In genomic region chr2:15584767-15585469, GRCh38 we compare ENCODE assay signal across 24 cellular contexts. TPM values are rescaled to one million over a fixed set of nuclear protein-coding genes. Genes with fewer than 3 reads are reported as not detected.
DNase-seq lines count a peak whose midpoint lies in the region; ATAC-seq and TF ChIP-seq lines count a peak whose summit lies in the region.
"Had no signal": no experiment of that assay in that cellular context is flagged by ENCODE, and none has a peak within 500 bp of the region (broad histone marks: within the 10 kb centered on the region; RNA-seq: fewer than 3 reads in every experiment).

No MANE protein-coding gene starts in this region.

- peak; percentile 44; the same call in 1 of the 2 replicates for ATAC-seq in IMR-90 (ENCODE audit: low read depth)
- no peak for ATAC-seq in HG02763 (IDR thresholded peaks at IDR 0.05; ENCODE audit: unreplicated experiment)
- ATAC-seq in HG03025 (IDR thresholded peaks at IDR 0.05; ENCODE audit: low FRiP score, unreplicated experiment), result no peak
- ATAC-seq: CD8-positive, alpha-beta T cell; psoas muscle had no signal

- TF ChIP-seq CTCF in IMR-90 (conservative IDR thresholded peaks at IDR 0.05; ENCODE audit: low read depth, low read length), result no peak
- no peak for TF ChIP-seq CTCF in brain microvascular endothelial cell (IDR thresholded peaks at IDR 0.05; ENCODE audit: low read depth, low read length, missing control alignments)

- no peak overlapping the region for H3K23ac ChIP-seq in IMR-90 (ENCODE audit: low read depth, low read length)

- H3K14ac ChIP-seq in IMR-90 (replicated peaks; ENCODE audit: low read depth, low read length), result no peak overlapping the region

- H3K27ac ChIP-seq in IMR-90 (ENCODE audit: insufficient read depth, low read length) (no peak overlapping the region), brain microvascular endothelial cell (no peak overlapping the region)
- H3K27ac ChIP-seq: esophagus squamous epithelium, hepatocyte, HL-60, psoas muscle, SJCRH30, tibial artery, VCaP had no signal

- peaks cover 3% of the 10 kb centered on the region; the same call in 1 of the 2 replicates for H3K27me3 ChIP-seq in IMR-90 (ENCODE audit: control insufficient read depth, insufficient read depth, low read length)
- H3K27me3 ChIP-seq in brain microvascular endothelial cell (replicated peaks), result no peaks in the 10 kb centered on the region
- H3K27me3 ChIP-seq: hepatocyte, SJCRH30 had no signal

- H2AFZ ChIP-seq in IMR-90 (replicated peaks; ENCODE audit: low read length, poor library complexity), result no peak overlapping the region
- H2AFZ ChIP-seq: hepatocyte had no signal

- CTCF ChIA-PET in IMR-90 (lab: Yijun Ruan, JAX), result no interaction called here

- TF ChIP-seq RAD21 in IMR-90 (IDR thresholded peaks at IDR 0.05; ENCODE audit: low read length), result no peak

- TF ChIP-seq POLR2A in IMR-90 (IDR thresholded peaks at IDR 0.05; ENCODE audit: low read depth, low read length), result no peak

- H2AK9ac ChIP-seq in IMR-90 (replicated peaks; ENCODE audit: low read depth, low read length, poor library complexity), result no peak overlapping the region

- POLR2A ChIA-PET in IMR-90 (lab: Charles Lee; ENCODE audit: unreplicated experiment), result no interaction called here

- no peak overlapping the region for H4K91ac ChIP-seq in IMR-90 (ENCODE audit: insufficient read depth, low read depth, low read length)

- H3K4me2 ChIP-seq in IMR-90 (ENCODE audit: low read depth, low read length), result no peak overlapping the region
- H3K4me2 ChIP-seq: hepatocyte had no signal

- H3K9me1 ChIP-seq in IMR-90 (ENCODE audit: insufficient read depth, low read length), result no peaks in the 10 kb centered on the region

- no peaks in the 10 kb centered on the region for H3K36me3 ChIP-seq in IMR-90 (ENCODE audit: control insufficient read depth, insufficient read depth, low read length)
- no peaks in the 10 kb centered on the region for H3K36me3 ChIP-seq in brain microvascular endothelial cell (replicated peaks)
- H3K36me3 ChIP-seq: esophagus squamous epithelium, SJCRH30, tibial artery had no signal

- in situ Hi-C loops in Caki2 (cut with HindIII; ENCODE audit: low pct_unique_long_range_greater_than_20kb, low sequenced_read_pairs) (no loop called here), IMR-90 (cut with MboI; ENCODE audit: low sequenced_read_pairs) (loop anchor here (10.0 to 25.0 kb wide), 3 partner anchors 548 to 1160 kb away; no protein-coding TSS in a partner anchor), brain microvascular endothelial cell (cut with HindIII; ENCODE audit: low pct_ligation_motif_present, low sequenced_read_pairs) (no loop called here)

- DNase-seq in Caki2 (ENCODE audit: low read depth) (peak; percentile 24), IMR-90 (peak; percentile 24), brain microvascular endothelial cell (peak; percentile 20), foreskin melanocyte (peak; percentile 72), SIG-M5 (lab: John Stamatoyannopoulos, UW) (no peak), SKM-1 treated with dmso at 0.1 percent for 144 hours (lab: John Stamatoyannopoulos, UW; ENCODE audit: unreplicated experiment) (no peak)
- DNase-seq: activated CD4-positive, alpha-beta T cell treated with anti-CD3 and anti-CD28 coated beads, Interleukin-2, amount 50 U/mL, for 4 hours; activated gamma-delta T cell treated with Interleukin-2 at 50 U/mL for 16 hours; CD8-positive, alpha-beta T cell; DMS79; effector CD8-positive, alpha-beta T cell; esophagus squamous epithelium; NCI-H187 treated with DMSO at 0.1 percent for 48 hours; NCI-H226; NCI-H82; psoas muscle; SJCRH30; stimulated activated CD4-positive, alpha-beta T cell treated with anti-CD3 and anti-CD28 coated beads, Interleukin-4, amount 100 ng/mL, for 1 hour; tibial artery had no signal

- H2BK20ac ChIP-seq in IMR-90 (ENCODE audit: low read depth, low read length), result no peak overlapping the region

- no peak overlapping the region for H4K5ac ChIP-seq in IMR-90 (ENCODE audit: low read depth, low read length)

- intact Hi-C loops in IMR-90 (cut with micrococcal nuclease), result loop anchor here (5.0 kb wide), 1 partner anchor 543 kb away; no protein-coding TSS in a partner anchor

- H2AK5ac ChIP-seq in IMR-90 (ENCODE audit: low read depth, low read length), result no peak overlapping the region

- H4K8ac ChIP-seq in IMR-90 (ENCODE audit: low read depth in 2 of 2, low read length in 2 of 2), result no peak overlapping the region

- no peak overlapping the region for H3K4me3 ChIP-seq in IMR-90 (ENCODE audit: insufficient read depth, low read depth, low read length)
- H3K4me3 ChIP-seq in brain microvascular endothelial cell (ENCODE audit: low read depth, low read length), result no peak overlapping the region
- H3K4me3 ChIP-seq: esophagus squamous epithelium, hepatocyte, psoas muscle, SJCRH30, tibial artery had no signal

- no peaks in the 10 kb centered on the region for H3K4me1 ChIP-seq in IMR-90 (ENCODE audit: control insufficient read depth, insufficient read depth, low read length)
- H3K4me1 ChIP-seq: esophagus squamous epithelium, SJCRH30, tibial artery had no signal

- H2BK5ac ChIP-seq in IMR-90 (ENCODE audit: low read depth, low read length, poor library complexity, severe bottlenecking), result no peak overlapping the region

- H3K56ac ChIP-seq in IMR-90 (ENCODE audit: extremely low read depth, insufficient read depth, low read length), result no peak overlapping the region

- H3K79me1 ChIP-seq in IMR-90 (ENCODE audit: low read depth in 1 of 2, low read length in 2 of 2), result no peaks in the 10 kb centered on the region

- no CpG with 5 or more reads among the region's 2 CpGs for WGBS in IMR-90 (ENCODE audit: extremely low coverage in 2 of 2, insufficient read length in 1 of 2), 2 experiments

- H3K18ac ChIP-seq in IMR-90 (ENCODE audit: low read depth, low read length), result no peak overlapping the region

- no peaks in the 10 kb centered on the region for H3K9me3 ChIP-seq in IMR-90 (ENCODE audit: control insufficient read depth, insufficient read depth, low read length)
- H3K9me3 ChIP-seq: esophagus squamous epithelium, psoas muscle, tibial artery had no signal

- H2BK15ac ChIP-seq in IMR-90 (ENCODE audit: low read depth, low read length), result no peak overlapping the region

- H2BK120ac ChIP-seq in IMR-90 (ENCODE audit: low read depth, low read length), result no peak overlapping the region

- no TSS peak for BruUV-seq in IMR-90 (replicated peaks; lab: Mats Ljungman, UMichigan)

- no peak overlapping the region for H3K4ac ChIP-seq in IMR-90 (ENCODE audit: low read depth, low read length)

- H4K20me1 ChIP-seq in IMR-90 (ENCODE audit: insufficient read depth, low read length), result no peaks in the 10 kb centered on the region

- no peak overlapping the region for H3K9ac ChIP-seq in IMR-90 (ENCODE audit: low read depth, low read length)

- dilution Hi-C loops in IMR-90 (cut with HindIII; ENCODE audit: low sequenced_read_pairs, unreplicated experiment), result no loop called here

TF ChIP-seq in IMR-90, 13 proteins besides CTCF, POLR2A, EP300 and RAD21:
- TF ChIP-seq CHD1 (IDR thresholded peaks at IDR 0.05; ENCODE audit: low read depth, low read length) (no peak), ELK1 (IDR thresholded peaks at IDR 0.05; ENCODE audit: borderline replicate concordance, low read depth, low read length) (no peak), USF2 (IDR thresholded peaks at IDR 0.05; ENCODE audit: low read depth, low read length) (no peak), RCOR1 (IDR thresholded peaks at IDR 0.05; ENCODE audit: insufficient replicate concordance, low read length) (no peak), RFX5 (IDR thresholded peaks at IDR 0.05; ENCODE audit: low read depth, low read length) (no peak), NFE2L2 (IDR thresholded peaks at IDR 0.05; ENCODE audit: low read depth, low read length) (no peak), CEBPB (IDR thresholded peaks at IDR 0.05; ENCODE audit: low read depth, low read length) (no peak)

RNA-seq across cellular contexts. Expression of gene DDX1, which starts 6.8 kb away (rescaled TPM):
- total RNA-seq in Caki2 (2014; rRNA removed; shearing (Covaris generic); ENCODE audit: low replicate concordance), result 74.4 and 91.0 TPM in 2 replicates
- total RNA-seq in IMR-90 (2012; rRNA removed), result 74.9 and 108 TPM in 2 replicates
- 62.9 and 73.6 TPM in 2 replicates for polyA plus RNA-seq in IMR-90 (2012; rRNA removed)
- 8.7 and 17.2 TPM in 2 replicates for polyA plus RNA-seq in IMR-90 (2012; cell fraction: cytosol; rRNA removed)
- polyA plus RNA-seq in IMR-90 (2012; cell fraction: nucleus; rRNA removed; ENCODE audit: low replicate concordance), result 3.9 and 38.1 TPM in 2 replicates

RNA-seq across cellular contexts. Expression of gene NBAS, which starts 23.8 kb away (rescaled TPM):
- total RNA-seq in Caki2 (2014; rRNA removed; shearing (Covaris generic); ENCODE audit: low replicate concordance), result 19.7 and 28.8 TPM in 2 replicates
- 88.9 and 105 TPM in 2 replicates for total RNA-seq in IMR-90 (2012; rRNA removed)
- 20.4 and 22.3 TPM in 2 replicates for polyA plus RNA-seq in IMR-90 (2012; rRNA removed)
- 12.9 and 22.1 TPM in 2 replicates for polyA plus RNA-seq in IMR-90 (2012; cell fraction: cytosol; rRNA removed)
- polyA plus RNA-seq in IMR-90 (2012; cell fraction: nucleus; rRNA removed; ENCODE audit: low replicate concordance), result 19.6 and 27.3 TPM in 2 replicates

Comparison
In these comparisons a context has a peak if more than half of its experiments do, and no peak if none do; other contexts are left out.
1. DNase-seq: peak in Caki2 (single experiment), IMR-90 (single experiment), brain microvascular endothelial cell (single experiment) and foreskin melanocyte (single experiment); none in SIG-M5 (single experiment) and SKM-1 treated with dmso at 0.1 percent for 144 hours (single experiment).